29 cellular contexts compared by ENCODE assay signal in the genomic region with DNA sequence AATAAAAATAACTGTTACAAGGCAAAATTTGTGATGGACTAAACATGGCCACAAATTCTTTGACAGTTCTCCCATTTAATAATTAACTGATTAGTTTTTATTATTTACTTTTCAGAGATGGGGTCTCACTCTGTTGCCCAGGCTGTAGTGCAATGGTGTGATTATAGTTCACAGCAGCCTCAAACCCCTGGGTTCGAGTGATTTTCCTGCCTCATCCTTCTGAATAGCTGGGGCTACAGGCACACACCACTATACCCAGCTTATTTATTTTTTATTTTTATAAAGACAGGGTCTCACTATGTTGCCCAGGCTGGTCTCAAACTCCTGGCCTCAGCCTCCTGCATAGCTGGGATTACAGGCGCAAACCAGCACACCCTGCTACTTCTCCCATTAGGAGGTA. TPM values are rescaled to one million over a fixed set of nuclear protein-coding genes. Genes with fewer than 3 reads are reported as not detected.
DNase-seq lines count a peak whose midpoint lies in the region; ATAC-seq, FAIRE-seq and TF ChIP-seq lines count a peak whose summit lies in the region.
"Had no signal": no experiment of that assay in that cellular context is flagged by ENCODE, and none has a peak within 500 bp of the region (broad histone marks: within the 10 kb centered on the region; RNA-seq: fewer than 3 reads in every experiment).

No MANE protein-coding gene starts in this region.

- no TSS peak for BruUV-seq in HepG2 (replicated peaks; lab: Mats Ljungman, UMichigan)

- H3K36me3 Mint-ChIP-seq in WTC11, result no peaks in the 10 kb centered on the region
- H3K36me3 Mint-ChIP-seq: CD14-positive monocyte; CD4-positive, CD25-positive, alpha-beta regulatory T cell had no signal

- no peak for FAIRE-seq in HepG2 (lab: Jason Lieb, UNC)
- FAIRE-seq: A204.1, GM12891, GM19239 had no signal

- 50% methylated on average over 2 of the region's 2 CpGs for WGBS in HepG2 (ENCODE audit: low lambda C conversion rate)

- no peak overlapping the region for H3K9ac ChIP-seq in HepG2 (ENCODE audit: insufficient read depth, low read depth, low read length)
- H3K9ac ChIP-seq: BLaER1 had no signal

- H3K4me1 Mint-ChIP-seq in WTC11, result peaks cover 8% of the 10 kb centered on the region

- no peaks in the 10 kb centered on the region for H4K20me1 ChIP-seq in HepG2 (ENCODE audit: insufficient read depth, low read length)

- no peak for TF ChIP-seq POLR2A in HepG2 (IDR thresholded peaks at IDR 0.05; ENCODE audit: insufficient read depth in 1 of 2, low read depth in 2 of 2, low read length in 2 of 2)

- H3K36me3 ChIP-seq in HepG2 (replicated peaks in 1 of 2; ENCODE audit: control insufficient read depth in 1 of 2, insufficient read depth in 2 of 2, low read length in 2 of 2), result no peaks in the 10 kb centered on the region
- H3K36me3 ChIP-seq: BE2C, BLaER1 had no signal

- POLR2A ChIA-PET in WTC11 (lab: Charles Lee), result no interaction called here
- POLR2A ChIA-PET in HepG2 (lab: Yijun Ruan, JAX), result no interaction called here

- no peak overlapping the region for H3K4me2 ChIP-seq in HepG2 (ENCODE audit: low read depth, low read length)
- H3K4me2 ChIP-seq: BLaER1 had no signal

- CTCF ChIA-PET in WTC11 (lab: Charles Lee) (interaction anchor here (1.2 kb wide), 1 partner anchor 136 kb away, joined by 3 read pairs; no protein-coding TSS in a partner anchor), HepG2 (lab: Yijun Ruan, JAX; ENCODE audit: low intra/inter-chr PET ratio, low total read pairs) (no interaction called here)

- no peak for TF ChIP-seq RAD21 in HepG2 (CRISPR knock-in tag; IDR thresholded peaks at IDR 0.05)

- no peak for DNase-seq in WTC11 (ENCODE audit: low spot score)
- DNase-seq in HepG2 (ENCODE audit: low spot score), result no peak
- DNase-seq in NCI-H345 (lab: John Stamatoyannopoulos, UW), result no peak
- no peak for DNase-seq in OCI-M1 (lab: John Stamatoyannopoulos, UW)
- no peak for DNase-seq in RPMI8226
- DNase-seq: 8988T; ACHN; BE2C; C1 segment of cervical spinal cord; CD4-positive, alpha-beta memory T cell; CD4-positive, CD25-positive, alpha-beta regulatory T cell; CD8-positive, alpha-beta memory T cell; COR-L47; DMS 273 treated with DMSO at 0.1 percent for 48 hours; DMS153; DMS53; DMS79; DND-41; EL; GDM1 had no signal

- no peak for ATAC-seq in WTC11
- no peak for ATAC-seq in HepG2

- no peak overlapping the region for H3K4me3 ChIP-seq in HepG2 (replicated peaks in 1 of 3; ENCODE audit: insufficient read depth in 1 of 3, low read depth in 2 of 3, low read length in 3 of 3)
- H3K4me3 ChIP-seq: BLaER1 had no signal

- H3K79me2 ChIP-seq in HepG2 (ENCODE audit: insufficient read depth, low read length), result peaks cover 2% of the 10 kb centered on the region

- H3K4me3 Mint-ChIP-seq in WTC11, result no peak overlapping the region
- H3K4me3 Mint-ChIP-seq: CD14-positive monocyte; CD4-positive, alpha-beta memory T cell; CD4-positive, CD25-positive, alpha-beta regulatory T cell; CD8-positive, alpha-beta memory T cell had no signal

- H3K27me3 ChIP-seq in HepG2 (ENCODE audit: control insufficient read depth in 1 of 2, insufficient read depth in 2 of 2, low read length in 2 of 2), result no peaks in the 10 kb centered on the region; a peak in 1 of 5 replicates
- H3K27me3 ChIP-seq: BE2C, BLaER1 had no signal

- peaks cover 9% of the 10 kb centered on the region for H3K9me3 Mint-ChIP-seq in WTC11
- H3K9me3 Mint-ChIP-seq: CD14-positive monocyte; CD4-positive, alpha-beta memory T cell; CD4-positive, CD25-positive, alpha-beta regulatory T cell; CD8-positive, alpha-beta memory T cell had no signal

- peaks cover 47% of the 10 kb centered on the region for H3K4me1 ChIP-seq in HepG2 (ENCODE audit: insufficient read depth, low read length)
- H3K4me1 ChIP-seq: BE2C had no signal

- no peak overlapping the region for H3K27ac Mint-ChIP-seq in WTC11
- H3K27ac Mint-ChIP-seq: CD14-positive monocyte; CD4-positive, alpha-beta memory T cell; CD4-positive, CD25-positive, alpha-beta regulatory T cell; CD8-positive, alpha-beta memory T cell had no signal

- no peak overlapping the region for H3K27ac ChIP-seq in HepG2 (ENCODE audit: extremely low read length, insufficient read depth, low read length)
- H3K27ac ChIP-seq: BLaER1 had no signal

- in situ Hi-C loops in HepG2 (cut with HindIII; ENCODE audit: extremely low pct_ligation_motif_present, low pct_unique_long_range_greater_than_20kb), result loop anchor here (10.0 kb wide), 1 partner anchor 132 kb away; no protein-coding TSS in a partner anchor

- no peak for TF ChIP-seq CTCF in WTC11 (IDR thresholded peaks at IDR 0.05)
- TF ChIP-seq CTCF in HepG2 (CRISPR knock-in tag; IDR thresholded peaks at IDR 0.05), result no peak

- no peak overlapping the region for H2AFZ ChIP-seq in HepG2 (ENCODE audit: low read length)

- no peaks in the 10 kb centered on the region; the same call in 1 of the 2 replicates for H3K27me3 Mint-ChIP-seq in WTC11 (ENCODE audit: low read depth)
- H3K27me3 Mint-ChIP-seq: CD4-positive, alpha-beta memory T cell had no signal

- TF ChIP-seq EP300 in HepG2 (IDR thresholded peaks at IDR 0.05; ENCODE audit: low read depth in 2 of 2, low read length in 2 of 2) (no peak), HepG2 (CRISPR knock-in tag; IDR thresholded peaks at IDR 0.05; ENCODE audit: borderline replicate concordance) (no peak)

- intact Hi-C loops in HepG2 (cut with micrococcal nuclease; ENCODE audit: unreplicated experiment), result no loop called here

- H3K9me3 ChIP-seq in HepG2 (ENCODE audit: low read length), result no peaks in the 10 kb centered on the region
- H3K9me3 ChIP-seq: BE2C, BLaER1 had no signal

RNA-seq across cellular contexts. Expression of gene PATL1, which starts 4.5 kb away (rescaled TPM):
- total RNA-seq in WTC11 (2021), result 27.6 to 30.5 TPM (median 29.9 TPM) in 3 replicates
- 12.9 and 16.6 TPM in 2 replicates for total RNA-seq in HepG2 (2016; rRNA removed; fragmentation: Illumina TruSeq; extraction: Trizol)
- total RNA-seq in HepG2 (2016; cell fraction: cytosol; rRNA removed; fragmentation: Illumina TruSeq; extraction: Trizol; ENCODE audit: low read depth), result 2.9 and 3.1 TPM in 2 replicates
- 12.2 and 14.6 TPM in 2 replicates for total RNA-seq in HepG2 (2016; cell fraction: insoluble cytoplasmic fraction; rRNA removed; fragmentation: Illumina TruSeq; extraction: Trizol)
- total RNA-seq in HepG2 (2016; cell fraction: membrane; rRNA removed; fragmentation: Illumina TruSeq; extraction: Trizol), result 9.2 and 11.0 TPM in 2 replicates
- total RNA-seq in HepG2 (2016; cell fraction: nucleus; rRNA removed; fragmentation: Illumina TruSeq; extraction: Trizol), result 14.6 and 19.5 TPM in 2 replicates
- polyA plus RNA-seq in HepG2 (2011; rRNA removed), result 24.0 and 26.8 TPM in 2 replicates
- polyA plus RNA-seq in HepG2 (2011; cell fraction: cytosol; rRNA removed), result 17.8 and 24.5 TPM in 2 replicates
- 20.6 and 20.9 TPM in 2 replicates for polyA plus RNA-seq in HepG2 (2011; cell fraction: nucleus; rRNA removed)
- polyA plus RNA-seq in HepG2 (2012), result 22.2 and 27.3 TPM in 2 replicates
- polyA plus RNA-seq in HepG2 (2016; cell fraction: cytosol; fragmentation: Illumina TruSeq; extraction: Trizol; ENCODE audit: low read depth), result 3.0 and 3.3 TPM in 2 replicates
- polyA plus RNA-seq in HepG2 (2016; cell fraction: insoluble cytoplasmic fraction; fragmentation: Illumina TruSeq; extraction: Trizol; ENCODE audit: low read depth), result 32.0 and 38.3 TPM in 2 replicates
- polyA plus RNA-seq in HepG2 (2016; cell fraction: membrane; fragmentation: Illumina TruSeq; extraction: Trizol; ENCODE audit: low read depth), result 10.8 and 13.4 TPM in 2 replicates
- polyA plus RNA-seq in HepG2 (2016; cell fraction: nucleus; fragmentation: Illumina TruSeq; extraction: Trizol; ENCODE audit: insufficient read depth, low read depth), result 30.7 and 32.8 TPM in 2 replicates
- 18.9 and 34.4 TPM in 2 replicates for polyA minus RNA-seq in HepG2 (2011; rRNA and poly(A)+ RNA removed; ENCODE audit: low replicate concordance)
- 10.3 and 10.8 TPM in 2 replicates for polyA minus RNA-seq in HepG2 (2011; cell fraction: cytosol; rRNA and poly(A)+ RNA removed)
- polyA minus RNA-seq in HepG2 (2011; cell fraction: nucleus; rRNA and poly(A)+ RNA removed), result 14.8 and 18.3 TPM in 2 replicates

RNA-seq across cellular contexts. Expression of gene OR10V1, which starts 40.4 kb away (rescaled TPM):
- not detected in 3 replicates for total RNA-seq in WTC11 (2021)
- total RNA-seq in HepG2 (2016; rRNA removed; fragmentation: Illumina TruSeq; extraction: Trizol), result not detected in 2 replicates
- total RNA-seq in HepG2 (2016; cell fraction: cytosol; rRNA removed; fragmentation: Illumina TruSeq; extraction: Trizol; ENCODE audit: low read depth), result not detected in 2 replicates
- total RNA-seq in HepG2 (2016; cell fraction: insoluble cytoplasmic fraction; rRNA removed; fragmentation: Illumina TruSeq; extraction: Trizol), result not detected in 2 replicates
- not detected in 2 replicates for total RNA-seq in HepG2 (2016; cell fraction: membrane; rRNA removed; fragmentation: Illumina TruSeq; extraction: Trizol)
- not detected in 2 replicates for total RNA-seq in HepG2 (2016; cell fraction: nucleus; rRNA removed; fragmentation: Illumina TruSeq; extraction: Trizol)
- polyA plus RNA-seq in HepG2 (2011; rRNA removed), result not detected in 2 replicates
- polyA plus RNA-seq in HepG2 (2011; cell fraction: cytosol; rRNA removed), result not detected in 2 replicates
- polyA plus RNA-seq in HepG2 (2011; cell fraction: nucleus; rRNA removed), result not detected in 2 replicates
- polyA plus RNA-seq in HepG2 (2012), result not detected in 2 replicates
- polyA plus RNA-seq in HepG2 (2016; cell fraction: cytosol; fragmentation: Illumina TruSeq; extraction: Trizol; ENCODE audit: low read depth), result not detected in 2 replicates
- polyA plus RNA-seq in HepG2 (2016; cell fraction: insoluble cytoplasmic fraction; fragmentation: Illumina TruSeq; extraction: Trizol; ENCODE audit: low read depth), result not detected in 2 replicates
- not detected in 2 replicates for polyA plus RNA-seq in HepG2 (2016; cell fraction: membrane; fragmentation: Illumina TruSeq; extraction: Trizol; ENCODE audit: low read depth)
- not detected in 2 replicates for polyA plus RNA-seq in HepG2 (2016; cell fraction: nucleus; fragmentation: Illumina TruSeq; extraction: Trizol; ENCODE audit: insufficient read depth, low read depth)
- polyA minus RNA-seq in HepG2 (2011; rRNA and poly(A)+ RNA removed; ENCODE audit: low replicate concordance), result not detected in 2 replicates
- polyA minus RNA-seq in HepG2 (2011; cell fraction: cytosol; rRNA and poly(A)+ RNA removed), result not detected in 2 replicates
- polyA minus RNA-seq in HepG2 (2011; cell fraction: nucleus; rRNA and poly(A)+ RNA removed), result not detected in 2 replicates
- total RNA-seq: A673; CD4-positive, alpha-beta memory T cell; CD4-positive, CD25-positive, alpha-beta regulatory T cell; CD8-positive, alpha-beta memory T cell; Daoy; G401 had no signal
- polyA plus RNA-seq: AG04450; CD14-positive monocyte; CD4-positive, alpha-beta memory T cell; CD4-positive, CD25-positive, alpha-beta regulatory T cell; CD8-positive, alpha-beta memory T cell had no signal

RNA-seq across cellular contexts. Expression of gene OSBP, which starts 57.7 kb away (rescaled TPM):
- total RNA-seq in WTC11 (2021) (38.3 to 45.4 TPM (median 38.8 TPM) in 3 replicates), HepG2 (2016; rRNA removed; fragmentation: Illumina TruSeq; extraction: Trizol) (13.5 and 23.0 TPM in 2 replicates)
- total RNA-seq in HepG2 (2016; cell fraction: cytosol; rRNA removed; fragmentation: Illumina TruSeq; extraction: Trizol; ENCODE audit: low read depth), result 2.7 and 3.3 TPM in 2 replicates
- total RNA-seq in HepG2 (2016; cell fraction: insoluble cytoplasmic fraction; rRNA removed; fragmentation: Illumina TruSeq; extraction: Trizol), result 12.8 and 21.9 TPM in 2 replicates
- total RNA-seq in HepG2 (2016; cell fraction: membrane; rRNA removed; fragmentation: Illumina TruSeq; extraction: Trizol), result 9.1 and 9.5 TPM in 2 replicates
- 20.1 and 23.2 TPM in 2 replicates for total RNA-seq in HepG2 (2016; cell fraction: nucleus; rRNA removed; fragmentation: Illumina TruSeq; extraction: Trizol)
- polyA plus RNA-seq in HepG2 (2011; rRNA removed), result 12.1 and 12.5 TPM in 2 replicates
- polyA plus RNA-seq in HepG2 (2011; cell fraction: cytosol; rRNA removed), result 7.0 and 11.1 TPM in 2 replicates
- 12.1 and 14.0 TPM in 2 replicates for polyA plus RNA-seq in HepG2 (2011; cell fraction: nucleus; rRNA removed)
- 19.3 and 22.7 TPM in 2 replicates for polyA plus RNA-seq in HepG2 (2012)
- 1.6 and 1.8 TPM in 2 replicates for polyA plus RNA-seq in HepG2 (2016; cell fraction: cytosol; fragmentation: Illumina TruSeq; extraction: Trizol; ENCODE audit: low read depth)
- 18.6 and 21.3 TPM in 2 replicates for polyA plus RNA-seq in HepG2 (2016; cell fraction: insoluble cytoplasmic fraction; fragmentation: Illumina TruSeq; extraction: Trizol; ENCODE audit: low read depth)
- 3.9 and 4.6 TPM in 2 replicates for polyA plus RNA-seq in HepG2 (2016; cell fraction: membrane; fragmentation: Illumina TruSeq; extraction: Trizol; ENCODE audit: low read depth)
- 22.7 and 22.9 TPM in 2 replicates for polyA plus RNA-seq in HepG2 (2016; cell fraction: nucleus; fragmentation: Illumina TruSeq; extraction: Trizol; ENCODE audit: insufficient read depth, low read depth)
- 14.8 and 21.1 TPM in 2 replicates for polyA minus RNA-seq in HepG2 (2011; rRNA and poly(A)+ RNA removed; ENCODE audit: low replicate concordance)
- 18.6 and 21.7 TPM in 2 replicates for polyA minus RNA-seq in HepG2 (2011; cell fraction: cytosol; rRNA and poly(A)+ RNA removed)
- 26.3 and 27.6 TPM in 2 replicates for polyA minus RNA-seq in HepG2 (2011; cell fraction: nucleus; rRNA and poly(A)+ RNA removed)

Comparison
In these comparisons a context has a peak if more than half of its experiments do, and no peak if none do; other contexts are left out.
1. Of the 50 proteins assayed by ChIP-seq in both HepG2 and WTC11: peak only in HepG2: none; only in WTC11: none; in both: ZNF121; in neither: 49.